Comparison of ENCODE assay signal across 20 cellular contexts in genomic region chr11:22711880-22712279, GRCh38. TPM values are rescaled to one million over a fixed set of nuclear protein-coding genes. Genes with fewer than 3 reads are reported as not detected.
DNase-seq lines count a peak whose midpoint lies in the region; FAIRE-seq and TF ChIP-seq lines count a peak whose summit lies in the region.
"Had no signal": no experiment of that assay in that cellular context is flagged by ENCODE, and none has a peak within 500 bp of the region (broad histone marks: within the 10 kb centered on the region; RNA-seq: fewer than 3 reads in every experiment).

No MANE protein-coding gene starts in this region.

- TF ChIP-seq CTCF in colonic mucosa (IDR thresholded peaks at IDR 0.05) (no peak), nephron (IDR thresholded peaks at IDR 0.05; ENCODE audit: unreplicated experiment in 3 of 3) (no peak), kidney (IDR thresholded peaks at IDR 0.05; ENCODE audit: borderline replicate concordance, extremely low read depth, insufficient read depth) (no peak)

- H3K36me3 Mint-ChIP-seq in nephron (ENCODE audit: low read depth) = peaks cover 50% of the 10 kb centered on the region
- H3K36me3 Mint-ChIP-seq in activated T-helper 2 cell treated with anti-CD3 and anti-CD28 coated beads, Interferon-gamma antibody, Interleukin-2, Interleukin-4, amounts not matched to agents 10 μg/mL and 5 μg/mL and 100 μg/mL, durations not matched to agents 14 hours and 24 hours and 36 hours (ENCODE audit: low read depth) = no peaks in the 10 kb centered on the region

- H3K27ac Mint-ChIP-seq in nephron = peak overlapping the region in 2 of 3 experiments; percentile 11 to 30
- no peak overlapping the region for H3K27ac Mint-ChIP-seq in activated T-helper 2 cell treated with anti-CD3 and anti-CD28 coated beads, Interferon-gamma antibody, Interleukin-2, Interleukin-4, amounts not matched to agents 10 μg/mL and 5 μg/mL and 100 μg/mL, durations not matched to agents 14 hours and 24 hours and 36 hours
- H3K27ac Mint-ChIP-seq: B cell had no signal

- H3K27me3 ChIP-seq in colonic mucosa = no peaks in the 10 kb centered on the region
- H3K27me3 ChIP-seq: cardiac muscle cell, dorsolateral prefrontal cortex, esophagus muscularis mucosa, neutrophil had no signal

- no peak overlapping the region for H3K4me3 ChIP-seq in colonic mucosa
- no peak overlapping the region for H3K4me3 ChIP-seq in kidney (ENCODE audit: low read length in 2 of 2)
- H3K4me3 ChIP-seq: cardiac muscle cell, dorsolateral prefrontal cortex, esophagus muscularis mucosa had no signal

- no peak for FAIRE-seq in kidney (lab: Jason Lieb, UNC)
- FAIRE-seq: D721Med, G401.6 had no signal

- peaks cover 6% of the 10 kb centered on the region for H3K4me1 Mint-ChIP-seq in nephron
- H3K4me1 Mint-ChIP-seq in activated T-helper 2 cell treated with anti-CD3 and anti-CD28 coated beads, Interferon-gamma antibody, Interleukin-2, Interleukin-4, amounts not matched to agents 10 μg/mL and 5 μg/mL and 100 μg/mL, durations not matched to agents 14 hours and 24 hours and 36 hours (ENCODE audit: low read depth) = peaks cover 1% of the 10 kb centered on the region
- H3K4me1 Mint-ChIP-seq: B cell had no signal

- H3K36me3 ChIP-seq in colonic mucosa = no peaks in the 10 kb centered on the region
- no peaks in the 10 kb centered on the region for H3K36me3 ChIP-seq in kidney (ENCODE audit: control insufficient read depth in 1 of 2, insufficient read depth in 2 of 2, low read length in 2 of 2)
- H3K36me3 ChIP-seq: cardiac muscle cell, esophagus muscularis mucosa, neutrophil had no signal

- no peaks in the 10 kb centered on the region for H3K27me3 Mint-ChIP-seq in nephron (ENCODE audit: low read depth)
- H3K27me3 Mint-ChIP-seq in activated T-helper 2 cell treated with anti-CD3 and anti-CD28 coated beads, Interferon-gamma antibody, Interleukin-2, Interleukin-4, amounts not matched to agents 10 μg/mL and 5 μg/mL and 100 μg/mL, durations not matched to agents 14 hours and 24 hours and 36 hours (ENCODE audit: low read depth) = no peaks in the 10 kb centered on the region

- H3K9me3 ChIP-seq in colonic mucosa (no peaks in the 10 kb centered on the region), kidney (ENCODE audit: control insufficient read depth in 1 of 2, low read length in 2 of 2) (peaks cover 0 to 3% of the 10 kb centered on the region in 2 donors)
- H3K9me3 ChIP-seq: neutrophil had no signal

- DNase-seq in NCI-H748 (lab: John Stamatoyannopoulos, UW; ENCODE audit: unreplicated experiment) (peak; percentile 3), NCI-H748 treated with DMSO at 0.1 percent for 48 hours (lab: John Stamatoyannopoulos, UW) (no peak), HT-29 (ENCODE audit: low spot score) (peak; percentile 44), colonic mucosa (peak; percentile 67), kidney (no peak)
- DNase-seq in activated effector memory CD4-positive, alpha-beta T cell treated with anti-CD3 and anti-CD28 coated beads, Interleukin-2, amount 50 U/mL, for 16 hours = no peak
- no peak for DNase-seq in activated T-helper 2 cell treated with anti-CD3 and anti-CD28 coated beads, Interferon-gamma antibody, Interleukin-2, Interleukin-4, amounts not matched to agents 10 μg/mL and 5 μg/mL and 100 μg/mL, durations not matched to agents 14 hours and 24 hours and 36 hours (ENCODE audit: low spot score)
- DNase-seq: activated gamma-delta T cell treated with Interleukin-2 at 50 U/mL for 16 hours; dorsolateral prefrontal cortex; NCI-H1105 treated with DMSO at 0.1 percent for 48 hours; NCI-H2081 treated with DMSO at 0.1 percent for 48 hours; SHP77; stimulated activated CD4-positive, alpha-beta T cell treated with anti-CD3 and anti-CD28 coated beads, Interleukin-4, amount 100 ng/mL, for 24 hours had no signal

- no peak overlapping the region for H3K4me3 Mint-ChIP-seq in nephron
- no peak overlapping the region for H3K4me3 Mint-ChIP-seq in activated T-helper 2 cell treated with anti-CD3 and anti-CD28 coated beads, Interferon-gamma antibody, Interleukin-2, Interleukin-4, amounts not matched to agents 10 μg/mL and 5 μg/mL and 100 μg/mL, durations not matched to agents 14 hours and 24 hours and 36 hours (ENCODE audit: low read depth)
- H3K4me3 Mint-ChIP-seq: B cell had no signal

- no peaks in the 10 kb centered on the region for H3K4me1 ChIP-seq in colonic mucosa
- no peaks in the 10 kb centered on the region for H3K4me1 ChIP-seq in kidney (ENCODE audit: control insufficient read depth in 1 of 2, insufficient read depth in 1 of 2, low read depth in 1 of 2, low read length in 2 of 2)
- H3K4me1 ChIP-seq: esophagus muscularis mucosa had no signal

- H3K9ac ChIP-seq in colonic mucosa (ENCODE audit: low read depth in 2 of 2, low read length in 2 of 2) (no peak overlapping the region), kidney (ENCODE audit: low read length in 2 of 2) (no peak overlapping the region)

- peaks cover 31% of the 10 kb centered on the region for H3K9me3 Mint-ChIP-seq in nephron
- no peaks in the 10 kb centered on the region for H3K9me3 Mint-ChIP-seq in activated T-helper 2 cell treated with anti-CD3 and anti-CD28 coated beads, Interferon-gamma antibody, Interleukin-2, Interleukin-4, amounts not matched to agents 10 μg/mL and 5 μg/mL and 100 μg/mL, durations not matched to agents 14 hours and 24 hours and 36 hours

- intact Hi-C loops in colonic mucosa (cut with DNase I) = no loop called here
- intact Hi-C loops in activated T-helper 2 cell treated with anti-CD3 and anti-CD28 coated beads, Interferon-gamma antibody, Interleukin-2, Interleukin-4, amounts not matched to agents 10 μg/mL and 5 μg/mL and 100 μg/mL, durations not matched to agents 14 hours and 24 hours and 36 hours (cut with micrococcal nuclease) = no loop called here
- intact Hi-C loops in kidney (cut with DNase I) = no loop called here

- H3K27ac ChIP-seq in colonic mucosa = peak overlapping the region; percentile 13
- H3K27ac ChIP-seq in kidney (ENCODE audit: low read depth in 2 of 2, low read length in 2 of 2) = no peak overlapping the region
- H3K27ac ChIP-seq: cardiac muscle cell, dorsolateral prefrontal cortex, esophagus muscularis mucosa, neutrophil had no signal

RNA-seq across cellular contexts. Expression of gene GAS2, which starts 45.5 kb away (rescaled TPM):
- total RNA-seq in HT-29 (2014; rRNA removed; shearing (Covaris generic)) = 3.3 and 3.7 TPM in 2 replicates
- total RNA-seq in colonic mucosa (1 to 10 TPM; 1.6 to 2.3 TPM), kidney (4.5 TPM)
- total RNA-seq in activated T-helper 2 cell treated with anti-CD3 and anti-CD28 coated beads, Interferon-gamma antibody, Interleukin-2, Interleukin-4, amounts not matched to agents 10 μg/mL and 5 μg/mL and 100 μg/mL, durations not matched to agents 14 hours and 24 hours and 36 hours = 0.80 and 1.5 TPM in 2 replicates
- polyA plus RNA-seq in kidney (ENCODE audit: insufficient read depth, low read depth, low replicate concordance) = 6.8 TPM

Comparison
In these comparisons a context has a peak if more than half of its experiments do, and no peak if none do; other contexts are left out.
1. DNase-seq: peak in NCI-H748 (single experiment), HT-29 (single experiment) and colonic mucosa (single experiment); none in NCI-H748 treated with DMSO at 0.1 percent for 48 hours (single experiment), activated effector memory CD4-positive, alpha-beta T cell treated with anti-CD3 and anti-CD28 coated beads, Interleukin-2, amount 50 U/mL, for 16 hours (single experiment), activated T-helper 2 cell treated with anti-CD3 and anti-CD28 coated beads, Interferon-gamma antibody, Interleukin-2, Interleukin-4, amounts not matched to agents 10 μg/mL and 5 μg/mL and 100 μg/mL, durations not matched to agents 14 hours and 24 hours and 36 hours (single experiment) and kidney (single experiment).